In the genomic region with DNA sequence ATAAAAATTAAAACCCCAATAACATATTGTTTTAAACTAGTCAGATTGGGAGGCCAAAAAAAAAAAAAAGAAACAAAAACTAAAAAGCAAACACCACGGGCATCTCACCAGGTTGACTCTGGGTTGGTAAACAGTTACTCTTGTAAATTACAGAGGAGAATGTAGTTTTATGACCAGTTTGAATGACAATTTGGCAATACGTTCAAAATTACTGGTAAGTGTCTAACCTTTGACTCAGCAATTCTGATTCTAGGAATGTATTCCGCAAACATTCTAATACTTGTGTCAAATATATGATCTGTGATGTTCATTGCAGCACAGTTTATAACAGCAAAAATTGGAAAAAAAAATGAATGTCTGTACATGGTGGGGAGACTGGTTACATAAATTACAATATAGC, we compare ENCODE assay signal across 22 cellular contexts.
"Had no signal": no experiment of that assay in that cellular context is flagged by ENCODE, and none has a peak within 500 bp of the region (broad histone marks: within the 10 kb centered on the region; RNA-seq: fewer than 3 reads in every experiment).

No MANE protein-coding gene starts in this region.

- FAIRE-seq: kidney had no signal

- H2AFZ ChIP-seq: hepatocyte had no signal

- H3K9me3 Mint-ChIP-seq: type B pancreatic cell had no signal

- H3K36me3 ChIP-seq: neutrophil, right atrium auricular region, sigmoid colon, stomach, thyroid gland, uterus had no signal

- H3K9me3 ChIP-seq: neutrophil, sigmoid colon, thyroid gland, uterus had no signal

- ATAC-seq: left cardiac atrium; left ventricle myocardium superior; naive thymus-derived CD4-positive, alpha-beta T cell had no signal

- H3K4me1 ChIP-seq: right atrium auricular region, stomach, thyroid gland, uterus had no signal

- H3K27ac Mint-ChIP-seq: nephron progenitor cell, type B pancreatic cell had no signal

- H3K27me3 Mint-ChIP-seq: type B pancreatic cell had no signal

- H3K79me2 ChIP-seq: hepatocyte had no signal

- H3K27me3 ChIP-seq: hepatocyte, neutrophil, right atrium auricular region, sigmoid colon, thyroid gland, uterus had no signal

- H3K4me3 ChIP-seq: coronary artery, hepatocyte, lung, right atrium auricular region, sigmoid colon, skin epidermis, stomach, thyroid gland, uterus had no signal

- H3K4me3 Mint-ChIP-seq: naive thymus-derived CD4-positive, alpha-beta T cell; nephron progenitor cell; type B pancreatic cell had no signal

- DNase-seq: effector CD4-positive, alpha-beta T cell; foreskin melanocyte; head of caudate nucleus; kidney; left cardiac atrium; left ventricle myocardium superior; naive thymus-derived CD4-positive, alpha-beta T cell; nephron progenitor cell; sigmoid colon; stimulated activated CD4-positive, alpha-beta T cell treated with anti-CD3 and anti-CD28 coated beads, Interleukin-2, amount 100 ng/mL, for 24 hours; stimulated activated CD4-positive, alpha-beta T cell treated with anti-CD3 and anti-CD28 coated beads, Interleukin-4, amount 100 ng/mL, for 4 hours; stimulated activated naive CD4-positive, alpha-beta T cell; stomach; uterus had no signal

- H3K36me3 Mint-ChIP-seq: naive thymus-derived CD4-positive, alpha-beta T cell; type B pancreatic cell had no signal

- H3K27ac ChIP-seq: coronary artery, hepatocyte, neutrophil, right atrium auricular region, sigmoid colon, skin epidermis, stomach, thyroid gland, uterus had no signal
